In the genomic region with DNA sequence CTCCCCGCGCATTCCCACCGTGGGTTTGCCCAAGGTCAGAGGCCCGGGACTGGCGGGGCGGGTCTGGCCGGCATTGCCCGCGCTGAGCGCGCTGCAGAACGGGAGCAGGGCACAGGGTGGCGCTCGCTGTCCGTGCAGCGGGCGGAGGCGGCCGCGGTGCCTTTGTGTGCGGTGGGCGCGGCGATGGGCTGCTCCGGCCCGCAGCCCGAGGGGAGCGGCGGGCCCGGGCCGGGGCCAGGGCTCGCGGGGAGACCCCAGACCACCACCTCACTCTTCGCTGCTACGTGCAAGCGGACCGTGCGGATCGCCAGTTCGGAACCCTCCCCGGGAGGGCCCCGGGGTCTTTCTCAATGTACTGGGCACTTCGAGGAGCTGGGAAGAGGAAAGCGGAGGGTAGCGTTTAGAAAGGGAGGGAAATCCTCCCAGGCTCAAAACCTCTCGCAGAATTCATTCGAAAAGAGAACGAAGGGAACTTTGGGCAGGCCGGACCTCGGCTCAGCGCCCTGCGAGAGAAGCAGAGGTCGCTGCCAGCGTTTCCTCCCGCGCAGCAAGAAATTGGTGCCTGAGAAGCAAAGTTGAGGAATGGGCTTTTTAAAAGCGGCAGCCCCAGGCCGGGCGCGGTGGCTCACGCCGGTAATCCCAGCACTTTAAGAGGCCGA, we compare ENCODE assay signal across 8 cellular contexts. TPM values are rescaled to one million over a fixed set of nuclear protein-coding genes. Genes with fewer than 3 reads are reported as not detected.
DNase-seq lines count a peak whose midpoint lies in the region; ATAC-seq and TF ChIP-seq lines count a peak whose summit lies in the region.

No MANE protein-coding gene starts in this region.

- BruUV-seq in A673 (replicated peaks; lab: Mats Ljungman, UMichigan): no TSS peak

- H3K9ac ChIP-seq in rectal smooth muscle tissue (ENCODE audit: low read length): no peak overlapping the region

- peak; percentile 69 for TF ChIP-seq CTCF in A673 (conservative IDR thresholded peaks at IDR 0.05; ENCODE audit: low read depth, low read length)

- peaks cover 98% of the 10 kb centered on the region for H3K27me3 ChIP-seq in A673 (replicated peaks; ENCODE audit: insufficient read depth, low read depth, low read length, poor library complexity)
- H3K27me3 ChIP-seq in rectal smooth muscle tissue (ENCODE audit: control insufficient read depth, insufficient read depth, low read length): peaks cover 34% of the 10 kb centered on the region
- H3K27me3 ChIP-seq in CD8-positive, alpha-beta memory T cell (ENCODE audit: insufficient read depth, low read length, poor library complexity, severe bottlenecking): peaks cover 42% of the 10 kb centered on the region

- H3K4me3 ChIP-seq in A673 (ENCODE audit: low read depth, low read length, poor library complexity, severe bottlenecking): peak overlapping the region; percentile 37
- H3K4me3 ChIP-seq in rectal smooth muscle tissue (ENCODE audit: low read length): peak overlapping the region; percentile 54
- H3K4me3 ChIP-seq in CD8-positive, alpha-beta memory T cell (ENCODE audit: low read length): no peak overlapping the region

- POLR2A ChIA-PET in A673 (lab: Charles Lee; ENCODE audit: low non-redundant PET): no interaction called here
- POLR2A ChIA-PET in CD8-positive, alpha-beta memory T cell (lab: Charles Lee): no interaction called here

- ATAC-seq in GM18505 (IDR thresholded peaks at IDR 0.05; ENCODE audit: unreplicated experiment): peak; percentile 93
- ATAC-seq in HG03039 (IDR thresholded peaks at IDR 0.05; ENCODE audit: unreplicated experiment): peak; percentile 59
- no peak for ATAC-seq in HG03442 (IDR thresholded peaks at IDR 0.05; ENCODE audit: unreplicated experiment)

- H3K27ac ChIP-seq in A673 (ENCODE audit: low read depth, low read length, poor library complexity, severe bottlenecking) (no peak overlapping the region), rectal smooth muscle tissue (ENCODE audit: low read depth, low read length) (no peak overlapping the region)
- H3K27ac ChIP-seq in CD8-positive, alpha-beta memory T cell (ENCODE audit: low read depth, low read length): no peak overlapping the region

- H3K4me1 ChIP-seq in A673 (ENCODE audit: insufficient read depth, low read length, poor library complexity, severe bottlenecking): peaks cover 6% of the 10 kb centered on the region
- no peaks in the 10 kb centered on the region for H3K4me1 ChIP-seq in rectal smooth muscle tissue (ENCODE audit: control insufficient read depth, insufficient read depth, low read length)
- H3K4me1 ChIP-seq in CD8-positive, alpha-beta memory T cell (ENCODE audit: insufficient read depth, low read length): peaks cover 5% of the 10 kb centered on the region

- no peak overlapping the region for H3K27ac Mint-ChIP-seq in CD8-positive, alpha-beta memory T cell

- intact Hi-C loops in A673 (cut with micrococcal nuclease; ENCODE audit: unreplicated experiment): loop anchor here (1.0 to 5.0 kb wide), 3 partner anchors 476 to 989 kb away; no protein-coding TSS in a partner anchor

- DNase-seq in A673 (ENCODE audit: low spot score): peak; percentile 56
- DNase-seq in SW480 (ENCODE audit: low spot score): peak; percentile 60
- peak; percentile 6 for DNase-seq in germinal center (ENCODE audit: low spot score)
- DNase-seq in CD8-positive, alpha-beta memory T cell: no peak

- H3K36me3 ChIP-seq in A673 (ENCODE audit: insufficient read depth, low read length, poor library complexity, severe bottlenecking) (no peaks in the 10 kb centered on the region), rectal smooth muscle tissue (ENCODE audit: control insufficient read depth, insufficient read depth, low read length) (no peaks in the 10 kb centered on the region)
- no peaks in the 10 kb centered on the region for H3K36me3 ChIP-seq in CD8-positive, alpha-beta memory T cell (ENCODE audit: insufficient read depth, low read length)

- peaks cover 9 to 13% (median 9%) of the 10 kb centered on the region in 3 donors for H3K4me1 Mint-ChIP-seq in CD8-positive, alpha-beta memory T cell

- TF ChIP-seq POLR2A in GM18505 (IDR thresholded peaks at IDR 0.05; ENCODE audit: borderline replicate concordance, extremely low read depth, insufficient read depth, insufficient read length): no peak

- peaks cover 61 to 74% of the 10 kb centered on the region in 2 donors for H3K27me3 Mint-ChIP-seq in CD8-positive, alpha-beta memory T cell

- CTCF ChIA-PET in A673 (lab: Charles Lee): interaction anchor here (1.0 to 1.2 kb wide), 2 partner anchors 476 kb away, joined by 3 to 5 read pairs; no protein-coding TSS in a partner anchor
- CTCF ChIA-PET in CD8-positive, alpha-beta memory T cell (lab: Charles Lee): no interaction called here

- H3K9me3 ChIP-seq in A673 (ENCODE audit: low read depth, low read length, poor library complexity, severe bottlenecking): no peaks in the 10 kb centered on the region
- H3K9me3 ChIP-seq in CD8-positive, alpha-beta memory T cell (ENCODE audit: low read length): no peaks in the 10 kb centered on the region

- H3K4me3 Mint-ChIP-seq in CD8-positive, alpha-beta memory T cell: no peak overlapping the region

- peaks cover 8 to 24% (median 17%) of the 10 kb centered on the region in 5 donors for H3K9me3 Mint-ChIP-seq in CD8-positive, alpha-beta memory T cell

- H3K36me3 Mint-ChIP-seq in CD8-positive, alpha-beta memory T cell: peaks cover 0 to 3% (median 1%) of the 10 kb centered on the region in 3 donors

RNA-seq across cellular contexts. Expression of a gene that starts 8.5 kb away (rescaled TPM):
- total RNA-seq in A673 (2021): not detected in 2 replicates
- total RNA-seq in CD8-positive, alpha-beta memory T cell: not detected
- not detected for polyA plus RNA-seq in CD8-positive, alpha-beta memory T cell

Comparison
In these comparisons a context has a peak if more than half of its experiments do, and no peak if none do; other contexts are left out.
1. DNase-seq: peak in A673 (single experiment), SW480 (single experiment) and germinal center (single experiment); none in CD8-positive, alpha-beta memory T cell (0 of 5).